ENCODE assay signal across 12 cellular contexts in genomic region chr11:12625438-12626071, GRCh38. TPM values are rescaled to one million over a fixed set of nuclear protein-coding genes. Genes with fewer than 3 reads are reported as not detected.
A peak's percentile ranks its signal among the peaks of the same experiment; 100 is the strongest.
DNase-seq lines count a peak whose midpoint lies in the region; ATAC-seq and TF ChIP-seq lines count a peak whose summit lies in the region.
"Had no signal": no experiment of that assay in that cellular context is flagged by ENCODE, and none has a peak within 500 bp of the region (broad histone marks: within the 10 kb centered on the region; RNA-seq: fewer than 3 reads in every experiment).

No MANE protein-coding gene starts in this region.

- H4K20me1 ChIP-seq in PC-3 (ENCODE audit: low read length), result no peaks in the 10 kb centered on the region

- H3K36me3 ChIP-seq in PC-3 (ENCODE audit: low read depth, low read length), result peaks cover 5% of the 10 kb centered on the region; the same call in 1 of the 2 replicates
- no peaks in the 10 kb centered on the region for H3K36me3 ChIP-seq in upper lobe of left lung
- H3K36me3 ChIP-seq: esophagus muscularis mucosa had no signal

- CTCF ChIA-PET in PC-3 (lab: Charles Lee), result no interaction called here

- H3K36me3 Mint-ChIP-seq in osteocyte (ENCODE audit: unreplicated experiment), result peaks cover 8% of the 10 kb centered on the region

- H3K9me3 ChIP-seq in PC-3 (ENCODE audit: low read length) (peaks cover 7% of the 10 kb centered on the region; the same call in 1 of the 2 replicates), upper lobe of left lung (peaks cover 0 to 15% (median 10%) of the 10 kb centered on the region in 4 donors)

- H3K9me3 Mint-ChIP-seq in osteocyte (ENCODE audit: unreplicated experiment), result peaks cover 21% of the 10 kb centered on the region

- H3K4me3 ChIP-seq in PC-3 (ENCODE audit: low read length), result no peak overlapping the region
- H3K4me3 ChIP-seq in upper lobe of left lung, result no peak overlapping the region
- H3K4me3 ChIP-seq: esophagus muscularis mucosa had no signal

- H3K9ac ChIP-seq in PC-3 (ENCODE audit: low read length), result peak overlapping the region; percentile 24

- H3K27me3 Mint-ChIP-seq in osteocyte (ENCODE audit: unreplicated experiment), result no peaks in the 10 kb centered on the region

- no peaks in the 10 kb centered on the region for H3K9me2 ChIP-seq in PC-3 (replicated peaks; ENCODE audit: low read length)

- WGBS in upper lobe of left lung, 2 donors, result 56 to 61% methylated on average over 4 of the region's 4 CpGs

- H3K4me2 ChIP-seq in PC-3 (ENCODE audit: low read length), result peak overlapping the region; percentile 67

- peaks cover 19% of the 10 kb centered on the region for H3K4me1 Mint-ChIP-seq in osteocyte (ENCODE audit: unreplicated experiment)
- H3K4me1 Mint-ChIP-seq: activated CD4-positive, alpha-beta T cell treated with anti-CD3 and anti-CD28 coated beads for 36 hours had no signal

- ATAC-seq in PC-3 (peak; percentile 88), HG03469 (IDR thresholded peaks at IDR 0.05; ENCODE audit: unreplicated experiment) (no peak), upper lobe of left lung (ENCODE audit: low FRiP score in 2 of 2) (no peak)
- ATAC-seq: activated CD4-positive, alpha-beta T cell treated with anti-CD3 and anti-CD28 coated beads for 36 hours had no signal

- intact Hi-C loops in PC-3 (cut with micrococcal nuclease), result no loop called here

- H3K79me2 ChIP-seq in PC-3 (ENCODE audit: low read length), result no peaks in the 10 kb centered on the region

- no peak for TF ChIP-seq POLR2A in upper lobe of left lung (IDR thresholded peaks at IDR 0.05)

- no peak for TF ChIP-seq CTCF in PC-3 (conservative IDR thresholded peaks at IDR 0.05; ENCODE audit: low read depth, low read length)
- no peak for TF ChIP-seq CTCF in osteocyte (IDR thresholded peaks at IDR 0.05)
- TF ChIP-seq CTCF in upper lobe of left lung (IDR thresholded peaks at IDR 0.05), result no peak

- no peak overlapping the region for H2AFZ ChIP-seq in PC-3 (ENCODE audit: low read length)

- no peak overlapping the region for H3K4me3 Mint-ChIP-seq in osteocyte (ENCODE audit: unreplicated experiment)
- H3K4me3 Mint-ChIP-seq: activated CD4-positive, alpha-beta T cell treated with anti-CD3 and anti-CD28 coated beads for 36 hours; activated T-helper 1 cell treated with anti-CD3 and anti-CD28 coated beads, Interleukin-12 subunit alpha, Interleukin-12 subunit beta, Interleukin-2, Interleukin-4 antibody, amounts not matched to agents 30 ng/mL and 10 ng/mL and 1 ng/mL, durations not matched to agents 14 hours and 24 hours and 36 hours had no signal

- POLR2A ChIA-PET in PC-3 (lab: Charles Lee; ENCODE audit: unreplicated experiment), result no interaction called here

- peak; percentile 21 for DNase-seq in GM03348 (ENCODE audit: low spot score)
- peak; percentile 87 for DNase-seq in PC-3
- DNase-seq in brain pericyte (ENCODE audit: low read depth, low spot score), result peak; percentile 29
- DNase-seq in osteocyte (ENCODE audit: extremely low spot score, unreplicated experiment), result no peak
- no peak for DNase-seq in NAMALWA (ENCODE audit: low spot score)
- no peak for DNase-seq in upper lobe of left lung
- DNase-seq: activated CD4-positive, alpha-beta T cell treated with anti-CD3 and anti-CD28 coated beads for 36 hours; COR-L47; NCI-H1436 had no signal

- no peak for TF ChIP-seq EP300 in upper lobe of left lung (IDR thresholded peaks at IDR 0.05)

- no TSS peak for BruUV-seq in PC-3 (replicated peaks; lab: Mats Ljungman, UMichigan)

- no peaks in the 10 kb centered on the region for H3F3A ChIP-seq in PC-3 (ENCODE audit: low read length, unreplicated experiment)

- H3K27ac Mint-ChIP-seq in osteocyte (ENCODE audit: unreplicated experiment), result peak overlapping the region; percentile 97
- H3K27ac Mint-ChIP-seq: activated CD4-positive, alpha-beta T cell treated with anti-CD3 and anti-CD28 coated beads for 36 hours; activated T-helper 1 cell treated with anti-CD3 and anti-CD28 coated beads, Interleukin-12 subunit alpha, Interleukin-12 subunit beta, Interleukin-2, Interleukin-4 antibody, amounts not matched to agents 30 ng/mL and 10 ng/mL and 1 ng/mL, durations not matched to agents 14 hours and 24 hours and 36 hours had no signal

- no peaks in the 10 kb centered on the region for H3K27me3 ChIP-seq in PC-3 (ENCODE audit: low read length)
- H3K27me3 ChIP-seq in upper lobe of left lung, result no peaks in the 10 kb centered on the region
- H3K27me3 ChIP-seq: esophagus muscularis mucosa had no signal

- H3K27ac ChIP-seq in PC-3 (ENCODE audit: low read length) (peak overlapping the region; percentile 92), upper lobe of left lung (no peak overlapping the region)
- H3K27ac ChIP-seq: esophagus muscularis mucosa had no signal

- H3K4me1 ChIP-seq in PC-3 (ENCODE audit: insufficient read depth, low read length) (peaks cover 20% of the 10 kb centered on the region), upper lobe of left lung (no peaks in the 10 kb centered on the region)
- H3K4me1 ChIP-seq: esophagus muscularis mucosa had no signal

RNA-seq across cellular contexts. Expression of gene TEAD1, which starts 48.7 kb away (rescaled TPM):
- total RNA-seq in PC-3 (2014; rRNA removed) (70.2 and 148 TPM in 2 replicates), osteocyte (152 and 154 TPM in 2 replicates), upper lobe of left lung (100 to 1,000 TPM in 2 of 6 donors, 10 to 100 TPM in 4; 53.5 to 141 (median 80.2) TPM)

Comparison
In these comparisons a context has a peak if more than half of its experiments do, and no peak if none do; other contexts are left out.
1. DNase-seq: peak in GM03348 (single experiment), PC-3 (single experiment) and brain pericyte (single experiment); none in osteocyte (single experiment), NAMALWA (single experiment) and upper lobe of left lung (0 of 2).